ENCODE assay signal across 8 cellular contexts in genomic region chr12:23949212-23950010, GRCh38. TPM values are rescaled to one million over a fixed set of nuclear protein-coding genes. Genes with fewer than 3 reads are reported as not detected.
DNase-seq lines count a peak whose midpoint lies in the region; ATAC-seq and TF ChIP-seq lines count a peak whose summit lies in the region.

TSS of gene SOX5 (minus strand) at chr12:23949670. CDS start at chr12:23949601, 69 bp downstream.

- no peaks in the 10 kb centered on the region for H3K36me3 Mint-ChIP-seq in progenitor cell of endocrine pancreas (ENCODE audit: insufficient read depth)

- no peak within 1 kb of the TSS for H3K27ac Mint-ChIP-seq in progenitor cell of endocrine pancreas

- H3K4me3 Mint-ChIP-seq in progenitor cell of endocrine pancreas (ENCODE audit: low read depth) = no peak within 1 kb of the TSS

- no peaks in the 10 kb centered on the region for H3K9me3 ChIP-seq in HUES48 (ENCODE audit: control insufficient read depth, insufficient read depth, low read length)
- H3K9me3 ChIP-seq in cardiac muscle cell (ENCODE audit: low read depth) = no peaks in the 10 kb centered on the region

- no peaks in the 10 kb centered on the region for H3K9me3 Mint-ChIP-seq in progenitor cell of endocrine pancreas (ENCODE audit: low read depth)

- no peaks in the 10 kb centered on the region for H3K36me3 ChIP-seq in HUES48 (ENCODE audit: control insufficient read depth, insufficient read depth, low read length)
- H3K36me3 ChIP-seq in cardiac muscle cell = no peaks in the 10 kb centered on the region

- DNase-seq in cardiac muscle cell (ENCODE audit: low read depth in 1 of 2, low spot score in 1 of 2) (peak; percentile 69 to 73), progenitor cell of endocrine pancreas (ENCODE audit: low spot score, unreplicated experiment) (peak; percentile 47), SKM-1 (lab: John Stamatoyannopoulos, UW; ENCODE audit: unreplicated experiment) (no peak)
- DNase-seq in stimulated activated CD4-positive, alpha-beta T cell treated with anti-CD3 and anti-CD28 coated beads, Interleukin-1b, Interleukin-23, amount 100 ng/mL, for 48 hours = no peak

- H3K27me3 ChIP-seq in HUES48 (ENCODE audit: control insufficient read depth, insufficient read depth, low read length) (peaks cover 28% of the 10 kb centered on the region), cardiac muscle cell (no peaks in the 10 kb centered on the region)

- H3K4me1 Mint-ChIP-seq in progenitor cell of endocrine pancreas (ENCODE audit: low read depth) = peaks cover 21% of the 10 kb centered on the region

- no peak within 1 kb of the TSS for H3K9ac ChIP-seq in HUES48 (ENCODE audit: low read depth, low read length)

- no peak within 1 kb of the TSS for H3K27ac ChIP-seq in HUES48 (ENCODE audit: low read depth, low read length)
- no peak within 1 kb of the TSS for H3K27ac ChIP-seq in cardiac muscle cell

- no peaks in the 10 kb centered on the region for H3K27me3 Mint-ChIP-seq in progenitor cell of endocrine pancreas

- no peak for TF ChIP-seq CTCF in cardiac muscle cell (IDR thresholded peaks at IDR 0.05; ENCODE audit: low read depth, low read length)
- no peak for TF ChIP-seq CTCF in progenitor cell of endocrine pancreas (IDR thresholded peaks at IDR 0.05; ENCODE audit: unreplicated experiment)

- peaks cover 14% of the 10 kb centered on the region for H3K4me1 ChIP-seq in HUES48 (ENCODE audit: control insufficient read depth, insufficient read depth, low read length)
- peaks cover 9% of the 10 kb centered on the region for H3K4me1 ChIP-seq in cardiac muscle cell (ENCODE audit: low read depth)

- peak; percentile 92 for ATAC-seq in SK-N-SH treated with all-trans-retinoic acid at 6 μM for 48 hours
- ATAC-seq in HG02852 (IDR thresholded peaks at IDR 0.05; ENCODE audit: unreplicated experiment) = no peak
- ATAC-seq in GM18907 (IDR thresholded peaks at IDR 0.05; ENCODE audit: unreplicated experiment) = no peak

- H3K4me3 ChIP-seq in HUES48 (ENCODE audit: low read depth, low read length) (peak within 1 kb of the TSS; percentile 64), cardiac muscle cell (peak within 1 kb of the TSS; percentile 51)

TF ChIP-seq in SK-N-SH treated with all-trans-retinoic acid at 6 μM for 48 hours, 23 proteins besides CTCF, POLR2A, EP300 and RAD21:
- TF ChIP-seq ZNF8 (CRISPR knock-in tag; IDR thresholded peaks at IDR 0.05) = no peak
- TF ChIP-seq RARB (CRISPR knock-in tag; IDR thresholded peaks at IDR 0.05) = no peak
- no peak for TF ChIP-seq ZNF70 (CRISPR knock-in tag; IDR thresholded peaks at IDR 0.05)
- no peak for TF ChIP-seq PPARA (CRISPR knock-in tag; IDR thresholded peaks at IDR 0.05; ENCODE audit: borderline replicate concordance)
- no peak for TF ChIP-seq TSHZ2 (CRISPR knock-in tag; IDR thresholded peaks at IDR 0.05)
- TF ChIP-seq POU6F1 (CRISPR knock-in tag; IDR thresholded peaks at IDR 0.05; ENCODE audit: borderline replicate concordance, low read depth) = no peak
- TF ChIP-seq PATZ1 (CRISPR knock-in tag; IDR thresholded peaks at IDR 0.05; ENCODE audit: borderline replicate concordance) = no peak
- no peak for TF ChIP-seq ISL1 (CRISPR knock-in tag; IDR thresholded peaks at IDR 0.05)
- no peak for TF ChIP-seq TOX (CRISPR knock-in tag; IDR thresholded peaks at IDR 0.05; ENCODE audit: borderline replicate concordance)
- TF ChIP-seq ESRRG (CRISPR knock-in tag; IDR thresholded peaks at IDR 0.05) = no peak
- TF ChIP-seq CSRNP3 (CRISPR knock-in tag; IDR thresholded peaks at IDR 0.05) = no peak
- TF ChIP-seq ZNF565 (CRISPR knock-in tag; conservative IDR thresholded peaks at IDR 0.05; ENCODE audit: low read depth) = no peak
- TF ChIP-seq ZFP30 (CRISPR knock-in tag; IDR thresholded peaks at IDR 0.05) = no peak

RNA-seq across cellular contexts. Expression of gene SOX5, which starts in this region (rescaled TPM):
- total RNA-seq in cardiac muscle cell (11.9 and 29.4 TPM in 2 replicates), progenitor cell of endocrine pancreas (49.1 and 56.9 TPM in 2 replicates)
- 6.2 and 6.8 TPM in 2 replicates for polyA plus RNA-seq in cardiac muscle cell

Comparison
In these comparisons a context has a peak if more than half of its experiments do, and no peak if none do; other contexts are left out.
1. DNase-seq: peak in cardiac muscle cell (2 of 2) and progenitor cell of endocrine pancreas (single experiment); none in SKM-1 (single experiment) and stimulated activated CD4-positive, alpha-beta T cell treated with anti-CD3 and anti-CD28 coated beads, Interleukin-1b, Interleukin-23, amount 100 ng/mL, for 48 hours (single experiment).